Comparison of ENCODE assay signal across 25 cellular contexts in the genomic region with DNA sequence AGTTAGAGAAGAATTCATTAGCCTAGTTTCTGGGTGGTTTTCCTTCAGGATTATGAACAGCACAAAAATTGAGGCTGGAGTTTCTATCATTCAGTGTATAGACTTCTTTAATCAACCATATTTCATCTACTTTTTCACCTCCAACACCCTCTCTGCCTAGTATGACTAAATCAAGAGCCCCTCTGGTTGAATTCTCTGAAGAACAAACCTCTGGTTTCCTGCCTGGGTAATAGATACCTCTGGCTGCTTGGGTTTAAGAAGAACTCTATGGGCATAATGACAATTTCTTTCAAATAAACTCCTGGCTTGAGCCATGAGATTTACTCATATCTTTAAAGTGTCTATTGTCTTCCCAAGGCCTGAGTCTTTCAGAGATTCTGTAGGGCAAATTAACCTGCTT.
"Had no signal": no experiment of that assay in that cellular context is flagged by ENCODE, and none has a peak within 500 bp of the region (broad histone marks: within the 10 kb centered on the region; RNA-seq: fewer than 3 reads in every experiment).

No MANE protein-coding gene starts in this region.

- H3K36me3 Mint-ChIP-seq: neural progenitor cell; stimulated activated memory B cell treated with anti-CD40 and anti-IgM and Interleukin-4, amounts not matched to agents 10 μg/mL and 1 μg/mL and 100 μg/mL, for 72 hours had no signal

- H3K9me3 Mint-ChIP-seq: natural killer cell; neural progenitor cell; stimulated activated naive CD8-positive, alpha-beta T cell treated with anti-CD3 and anti-CD28 coated beads, Interleukin-15, Interleukin-2, amounts not matched to agents 100 ng/mL and 50 ng/mL, for 24 hours had no signal

- H3K4me1 Mint-ChIP-seq: naive thymus-derived CD4-positive, alpha-beta T cell; natural killer cell; nephron; neural progenitor cell; stimulated activated memory B cell treated with anti-CD40 and anti-IgM and Interleukin-4, amounts not matched to agents 10 μg/mL and 1 μg/mL and 100 μg/mL, for 72 hours had no signal

- DNase-seq: naive thymus-derived CD4-positive, alpha-beta T cell; natural killer cell; occipital lobe; ovary; posterior cingulate gyrus; psoas muscle; right cardiac atrium; right lobe of liver; sigmoid colon; small intestine; stimulated activated CD4-positive, alpha-beta T cell treated with anti-CD3 and anti-CD28 coated beads, Interleukin-15, amount 100 ng/mL, for 24 hours; stimulated activated CD4-positive, alpha-beta T cell treated with anti-CD3 and anti-CD28 coated beads, Interleukin-2, amount 100 ng/mL, for 24 hours; stimulated activated CD4-positive, alpha-beta T cell treated with anti-CD3 and anti-CD28 coated beads, Interleukin-2, amount 100 ng/mL, for 48 hours; stimulated activated CD4-positive, alpha-beta T cell treated with anti-CD3 and anti-CD28 coated beads, Interleukin-4, amount 100 ng/mL, for 24 hours; stimulated activated naive CD4-positive, alpha-beta T cell; substantia nigra; testis; tibial artery; transverse colon; upper lobe of left lung had no signal

- ATAC-seq: naive thymus-derived CD4-positive, alpha-beta T cell; natural killer cell; psoas muscle; right cardiac atrium; right lobe of liver; stimulated activated memory B cell treated with anti-CD40 and anti-IgM and Interleukin-4, amounts not matched to agents 10 μg/mL and 1 μg/mL and 100 μg/mL, for 72 hours had no signal

- H3K4me3 Mint-ChIP-seq: naive thymus-derived CD4-positive, alpha-beta T cell; natural killer cell; nephron; neural progenitor cell; stimulated activated memory B cell treated with anti-CD40 and anti-IgM and Interleukin-4, amounts not matched to agents 10 μg/mL and 1 μg/mL and 100 μg/mL, for 72 hours; stimulated activated naive CD8-positive, alpha-beta T cell treated with anti-CD3 and anti-CD28 coated beads, Interleukin-15, Interleukin-2, amounts not matched to agents 100 ng/mL and 50 ng/mL, for 24 hours had no signal

- H3K27ac Mint-ChIP-seq: naive thymus-derived CD4-positive, alpha-beta T cell; natural killer cell; nephron; neural progenitor cell; progenitor cell of endocrine pancreas; stimulated activated memory B cell treated with anti-CD40 and anti-IgM and Interleukin-4, amounts not matched to agents 10 μg/mL and 1 μg/mL and 100 μg/mL, for 72 hours; stimulated activated naive CD8-positive, alpha-beta T cell treated with anti-CD3 and anti-CD28 coated beads, Interleukin-15, Interleukin-2, amounts not matched to agents 100 ng/mL and 50 ng/mL, for 24 hours had no signal
